1 cellular context compared by ENCODE assay signal in the genomic region with DNA sequence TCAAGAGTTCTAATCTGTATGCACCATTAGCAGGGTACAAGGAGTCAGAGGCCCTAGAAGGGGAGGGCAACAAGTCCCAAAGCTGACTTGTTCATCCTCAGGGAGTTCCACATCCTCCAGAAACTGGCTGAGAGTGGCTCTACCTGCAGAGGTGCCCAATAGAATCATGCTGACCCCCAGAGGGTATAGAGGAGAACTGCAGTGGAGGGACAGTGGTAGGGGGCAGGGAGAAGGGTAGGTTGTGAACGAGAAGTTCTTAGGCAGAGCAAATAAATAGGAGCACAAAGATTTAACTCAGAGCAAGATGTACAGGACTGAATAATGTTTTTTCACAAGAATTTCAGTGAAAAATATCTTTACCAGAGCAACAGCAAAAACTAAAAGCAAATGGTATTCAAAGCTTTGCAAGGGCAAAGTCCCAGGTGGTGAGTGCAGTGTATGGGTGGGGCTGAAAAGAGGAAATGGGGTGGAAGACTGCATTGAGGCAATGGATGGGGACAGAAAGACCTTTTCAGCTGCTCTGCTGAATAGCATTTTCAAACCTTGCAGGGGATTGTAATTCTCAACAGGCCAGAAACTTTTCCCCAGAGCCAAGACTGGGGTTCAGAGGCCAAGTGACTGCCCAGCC.
A peak's percentile ranks its signal among the peaks of the same experiment; 100 is the strongest.
TF ChIP-seq lines count a peak whose summit lies in the region.

No MANE protein-coding gene starts in this region.

TF ChIP-seq in HepG2, 621 proteins besides CTCF, POLR2A, EP300 and RAD21:
- TF ChIP-seq, protein P1, sequence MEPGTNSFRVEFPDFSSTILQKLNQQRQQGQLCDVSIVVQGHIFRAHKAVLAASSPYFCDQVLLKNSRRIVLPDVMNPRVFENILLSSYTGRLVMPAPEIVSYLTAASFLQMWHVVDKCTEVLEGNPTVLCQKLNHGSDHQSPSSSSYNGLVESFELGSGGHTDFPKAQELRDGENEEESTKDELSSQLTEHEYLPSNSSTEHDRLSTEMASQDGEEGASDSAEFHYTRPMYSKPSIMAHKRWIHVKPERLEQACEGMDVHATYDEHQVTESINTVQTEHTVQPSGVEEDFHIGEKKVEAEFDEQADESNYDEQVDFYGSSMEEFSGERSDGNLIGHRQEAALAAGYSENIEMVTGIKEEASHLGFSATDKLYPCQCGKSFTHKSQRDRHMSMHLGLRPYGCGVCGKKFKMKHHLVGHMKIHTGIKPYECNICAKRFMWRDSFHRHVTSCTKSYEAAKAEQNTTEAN (CRISPR knock-in tag; conservative IDR thresholded peaks at IDR 0.05) = no peak
- TF ChIP-seq CBX1 (IDR thresholded peaks at IDR 0.05; ENCODE audit: low read depth) = no peak
- no peak for TF ChIP-seq RARG (CRISPR knock-in tag; IDR thresholded peaks at IDR 0.05; ENCODE audit: low read depth)
- no peak for TF ChIP-seq GPN1 (CRISPR knock-in tag; IDR thresholded peaks at IDR 0.05; ENCODE audit: borderline replicate concordance)
- TF ChIP-seq STAG1 (CRISPR knock-in tag; IDR thresholded peaks at IDR 0.05) = 0 out of 2 replicates have a peak, but pooled peaks have one; percentile 18
